In genomic region chr11:577611-577894, GRCh38 we compare ENCODE assay signal across 8 cellular contexts. TPM values are rescaled to one million over a fixed set of nuclear protein-coding genes. Genes with fewer than 3 reads are reported as not detected.
DNase-seq lines count a peak whose midpoint lies in the region; ATAC-seq, FAIRE-seq and TF ChIP-seq lines count a peak whose summit lies in the region.

No MANE protein-coding gene starts in this region.

- H3K27ac ChIP-seq in breast epithelium: no peak overlapping the region
- H3K27ac ChIP-seq in mucosa of rectum (ENCODE audit: low read depth in 2 of 2, low read length in 2 of 2): no peak overlapping the region

- FAIRE-seq in RCC 7860 (lab: Jason Lieb, UNC): no peak

- peaks cover 51% of the 10 kb centered on the region for H3K4me1 Mint-ChIP-seq in stimulated activated naive CD8-positive, alpha-beta T cell treated with anti-CD3 and anti-CD28 coated beads, Interleukin-15, Interleukin-2, amounts not matched to agents 100 ng/mL and 50 ng/mL, for 24 hours (ENCODE audit: low read depth)

- H3K9me3 ChIP-seq in breast epithelium: no peaks in the 10 kb centered on the region
- H3K9me3 ChIP-seq in mucosa of rectum (ENCODE audit: control insufficient read depth in 2 of 2, low read length in 2 of 2): no peaks in the 10 kb centered on the region

- H3K36me3 ChIP-seq in breast epithelium: no peaks in the 10 kb centered on the region
- peaks cover 5 to 10% of the 10 kb centered on the region in 2 donors for H3K36me3 ChIP-seq in mucosa of rectum (ENCODE audit: control insufficient read depth in 2 of 2, insufficient read depth in 2 of 2, low read length in 2 of 2)

- no peak for TF ChIP-seq CTCF in breast epithelium (IDR thresholded peaks at IDR 0.05)

- no peak for DNase-seq in stimulated activated naive CD8-positive, alpha-beta T cell treated with anti-CD3 and anti-CD28 coated beads, Interleukin-15, Interleukin-2, amounts not matched to agents 100 U/mL and 50 U/mL, for 24 hours
- no peak for DNase-seq in breast epithelium (ENCODE audit: low spot score in 2 of 2)
- DNase-seq in NCI-H2196 treated with DMSO at 0.1 percent for 48 hours (lab: John Stamatoyannopoulos, UW; ENCODE audit: unreplicated experiment): no peak
- no peak for DNase-seq in RCC 7860 (ENCODE audit: low spot score)
- no peak for DNase-seq in NCI-H146 treated with DMSO at 0.1 percent for 48 hours (lab: John Stamatoyannopoulos, UW; ENCODE audit: unreplicated experiment)

- H3K4me3 Mint-ChIP-seq in stimulated activated naive CD8-positive, alpha-beta T cell treated with anti-CD3 and anti-CD28 coated beads, Interleukin-15, Interleukin-2, amounts not matched to agents 100 ng/mL and 50 ng/mL, for 24 hours: peak overlapping the region; percentile 92

- H3K4me3 ChIP-seq in breast epithelium (peak overlapping the region; percentile 86 to 96 (median 91)), mucosa of rectum (ENCODE audit: low read length in 2 of 2) (peak overlapping the region; percentile 93 to 97)

- H3K4me1 ChIP-seq in breast epithelium (peaks cover 11 to 38% of the 10 kb centered on the region in 2 donors), mucosa of rectum (ENCODE audit: control insufficient read depth in 2 of 2, insufficient read depth in 2 of 2, low read length in 2 of 2) (peaks cover 20 to 29% of the 10 kb centered on the region in 2 donors)

- H3K27me3 ChIP-seq in breast epithelium: no peaks in the 10 kb centered on the region
- H3K27me3 ChIP-seq in mucosa of rectum (ENCODE audit: control insufficient read depth in 2 of 2, insufficient read depth in 2 of 2, low read length in 2 of 2): peaks cover 0 to 3% of the 10 kb centered on the region in 2 donors

- TF ChIP-seq POLR2A in breast epithelium (IDR thresholded peaks at IDR 0.05): no peak

- intact Hi-C loops in breast epithelium (cut with DNase I; ENCODE audit: low total_unique reads): no loop called here

- H3K9ac ChIP-seq in mucosa of rectum (ENCODE audit: low read depth in 1 of 2, low read length in 2 of 2): peak overlapping the region; percentile 78 to 86

- H3K27ac Mint-ChIP-seq in stimulated activated naive CD8-positive, alpha-beta T cell treated with anti-CD3 and anti-CD28 coated beads, Interleukin-15, Interleukin-2, amounts not matched to agents 100 ng/mL and 50 ng/mL, for 24 hours: peak overlapping the region; percentile 85

- H3K9me3 Mint-ChIP-seq in stimulated activated naive CD8-positive, alpha-beta T cell treated with anti-CD3 and anti-CD28 coated beads, Interleukin-15, Interleukin-2, amounts not matched to agents 100 ng/mL and 50 ng/mL, for 24 hours: no peaks in the 10 kb centered on the region

- H3K27me3 Mint-ChIP-seq in stimulated activated naive CD8-positive, alpha-beta T cell treated with anti-CD3 and anti-CD28 coated beads, Interleukin-15, Interleukin-2, amounts not matched to agents 100 ng/mL and 50 ng/mL, for 24 hours: peaks cover 12% of the 10 kb centered on the region

- ATAC-seq in stimulated activated naive CD8-positive, alpha-beta T cell treated with anti-CD3 and anti-CD28 coated beads, Interleukin-15, Interleukin-2, amounts not matched to agents 100 U/mL and 50 U/mL, for 24 hours: no peak
- ATAC-seq in HG03439 (IDR thresholded peaks at IDR 0.05; ENCODE audit: unreplicated experiment): no peak

- peaks cover 25% of the 10 kb centered on the region for H3K36me3 Mint-ChIP-seq in stimulated activated naive CD8-positive, alpha-beta T cell treated with anti-CD3 and anti-CD28 coated beads, Interleukin-15, Interleukin-2, amounts not matched to agents 100 ng/mL and 50 ng/mL, for 24 hours (ENCODE audit: low read depth)

RNA-seq across cellular contexts. Expression of gene PHRF1, which starts 1.3 kb away (rescaled TPM):
- 10 to 100 TPM; 18.6 to 22.1 (median 21.3) TPM for total RNA-seq in breast epithelium

RNA-seq across cellular contexts. Expression of gene RASSF7, which starts 16.8 kb away (rescaled TPM):
- total RNA-seq in breast epithelium: 10 to 100 TPM in 2 of 3 donors, 1 to 10 TPM in 1; 7.5 to 58.5 (median 33.1) TPM

RNA-seq across cellular contexts. Expression of gene LMNTD2, which starts 17.0 kb away (rescaled TPM):
- total RNA-seq in breast epithelium: 1 to 10 TPM; 2.6 to 6.1 (median 5.2) TPM

RNA-seq across cellular contexts. Expression of gene IRF7, which starts 38.2 kb away (rescaled TPM):
- 10 to 100 TPM; 13.3 to 29.9 (median 27.9) TPM for total RNA-seq in breast epithelium

RNA-seq across cellular contexts. Expression of gene LRRC56, which starts 40.2 kb away (rescaled TPM):
- total RNA-seq in breast epithelium: 1 to 10 TPM in 2 of 3 donors, under 1 TPM in 1; 0.16 to 1.6 (median 1.3) TPM
